Comparison of ENCODE assay signal across 8 cellular contexts in the genomic region with DNA sequence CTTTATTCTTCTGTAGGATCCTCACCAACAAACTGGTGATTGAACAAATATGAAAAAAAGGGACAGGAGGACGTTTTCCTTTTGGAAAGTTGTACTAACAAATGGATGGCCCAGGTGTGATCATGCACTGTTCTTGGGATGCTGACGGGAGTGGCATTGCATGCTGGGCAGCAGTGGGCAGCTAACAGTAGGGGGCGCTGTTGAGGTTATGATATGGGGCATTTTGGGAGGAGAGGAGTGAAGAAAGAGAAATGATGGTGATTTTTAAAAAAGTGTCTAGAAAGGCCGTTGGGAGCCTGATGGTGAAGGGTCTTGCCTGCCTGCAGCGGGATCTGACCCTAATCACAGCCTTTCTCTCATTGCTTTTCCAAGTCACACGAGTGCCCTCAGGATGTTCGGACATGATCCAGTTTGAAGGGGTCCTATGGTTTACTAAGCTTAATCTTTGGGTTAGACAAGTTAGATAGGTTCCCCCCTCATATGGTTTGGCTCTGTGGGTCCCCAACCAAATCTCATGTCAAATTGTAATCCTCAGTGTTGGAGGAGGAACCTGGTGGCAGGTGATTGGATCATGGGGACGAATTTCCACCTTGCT. TPM values are rescaled to one million over a fixed set of nuclear protein-coding genes. Genes with fewer than 3 reads are reported as not detected.
DNase-seq lines count a peak whose midpoint lies in the region; ATAC-seq and TF ChIP-seq lines count a peak whose summit lies in the region.
"Had no signal": no experiment of that assay in that cellular context is flagged by ENCODE, and none has a peak within 500 bp of the region (broad histone marks: within the 10 kb centered on the region; RNA-seq: fewer than 3 reads in every experiment).

No MANE protein-coding gene starts in this region.

- peaks cover 11% of the 10 kb centered on the region for H3K9me3 Mint-ChIP-seq in WTC11

- peaks cover 3% of the 10 kb centered on the region for H3K27me3 Mint-ChIP-seq in WTC11 (ENCODE audit: low read depth)

- H3K9me3 ChIP-seq in effector memory CD4-positive, alpha-beta T cell (ENCODE audit: control insufficient read depth, low read length), result no peaks in the 10 kb centered on the region

- no peaks in the 10 kb centered on the region for H3K27me3 ChIP-seq in effector memory CD4-positive, alpha-beta T cell (replicated peaks; ENCODE audit: control insufficient read depth, insufficient read depth, low read length, poor library complexity, severe bottlenecking)

- peaks cover 10% of the 10 kb centered on the region for H3K36me3 Mint-ChIP-seq in WTC11

- H3K4me1 ChIP-seq in effector memory CD4-positive, alpha-beta T cell (ENCODE audit: control insufficient read depth, insufficient read depth, low read length, poor library complexity, severe bottlenecking), result no peaks in the 10 kb centered on the region

- CTCF ChIA-PET in WTC11 (lab: Charles Lee), result interaction anchor here (0.7 to 1.7 kb wide), 16 partner anchors 9 to 262 kb away, joined by 3 to 22 read pairs (median 4); no protein-coding TSS in a partner anchor

- no peak overlapping the region for H3K4me3 ChIP-seq in HFF-Myc (replicated peaks; ENCODE audit: low read depth, low read length)
- H3K4me3 ChIP-seq in effector memory CD4-positive, alpha-beta T cell (ENCODE audit: insufficient read depth, low read depth, low read length, poor library complexity, severe bottlenecking), result no peak overlapping the region

- no peak overlapping the region for H3K27ac Mint-ChIP-seq in WTC11

- no peaks in the 10 kb centered on the region for H3K36me3 ChIP-seq in effector memory CD4-positive, alpha-beta T cell (ENCODE audit: control insufficient read depth, insufficient read depth, low read length)

- H3K4me3 Mint-ChIP-seq in WTC11, result no peak overlapping the region

- TF ChIP-seq CTCF in HFF-Myc (IDR thresholded peaks at IDR 0.05; ENCODE audit: low read depth, low read length, missing control alignments), result peak; percentile 74
- peak; percentile 91 for TF ChIP-seq CTCF in WTC11 (IDR thresholded peaks at IDR 0.05)

- ATAC-seq in WTC11 (peak; percentile 71), HG02678 (IDR thresholded peaks at IDR 0.05; ENCODE audit: unreplicated experiment) (no peak), HG03039 (IDR thresholded peaks at IDR 0.05; ENCODE audit: unreplicated experiment) (no peak)

- H3K27ac ChIP-seq in effector memory CD4-positive, alpha-beta T cell (ENCODE audit: insufficient read depth, low read length, poor library complexity, severe bottlenecking), result no peak overlapping the region

- H3K4me1 Mint-ChIP-seq in WTC11, result peaks cover 20% of the 10 kb centered on the region

- DNase-seq in HFF-Myc (ENCODE audit: extremely low read depth, low read depth), result no peak
- peak; percentile 81 for DNase-seq in WTC11 (ENCODE audit: low spot score)
- DNase-seq in effector memory CD4-positive, alpha-beta T cell, result peak in 2 of 3 donors; percentile 15 to 23
- DNase-seq in stimulated activated CD4-positive, alpha-beta T cell treated with anti-CD3 and anti-CD28 coated beads, Interleukin-15, amount 100 ng/mL, for 1 hour (ENCODE audit: low read depth in 1 of 2, low spot score in 1 of 2), result peak; percentile 4 to 6
- no peak for DNase-seq in hepatic stellate cell (ENCODE audit: low spot score)

- POLR2A ChIA-PET in WTC11 (lab: Charles Lee), result no interaction called here

TF ChIP-seq in WTC11, 78 proteins besides CTCF, POLR2A, EP300 and RAD21:
- TF ChIP-seq FOXP1 (CRISPR knock-in tag; IDR thresholded peaks at IDR 0.05; ENCODE audit: borderline replicate concordance) (no peak), GTF2I (CRISPR knock-in tag; conservative IDR thresholded peaks at IDR 0.05) (no peak), ZNF671 (CRISPR knock-in tag; IDR thresholded peaks at IDR 0.05) (no peak), NR1H2 (CRISPR knock-in tag; IDR thresholded peaks at IDR 0.05) (no peak)
- TF ChIP-seq, protein P1, sequence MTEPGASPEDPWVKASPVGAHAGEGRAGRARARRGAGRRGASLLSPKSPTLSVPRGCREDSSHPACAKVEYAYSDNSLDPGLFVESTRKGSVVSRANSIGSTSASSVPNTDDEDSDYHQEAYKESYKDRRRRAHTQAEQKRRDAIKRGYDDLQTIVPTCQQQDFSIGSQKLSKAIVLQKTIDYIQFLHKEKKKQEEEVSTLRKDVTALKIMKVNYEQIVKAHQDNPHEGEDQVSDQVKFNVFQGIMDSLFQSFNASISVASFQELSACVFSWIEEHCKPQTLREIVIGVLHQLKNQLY (CRISPR knock-in tag; IDR thresholded peaks at IDR 0.05), result no peak
- TF ChIP-seq, protein P2, sequence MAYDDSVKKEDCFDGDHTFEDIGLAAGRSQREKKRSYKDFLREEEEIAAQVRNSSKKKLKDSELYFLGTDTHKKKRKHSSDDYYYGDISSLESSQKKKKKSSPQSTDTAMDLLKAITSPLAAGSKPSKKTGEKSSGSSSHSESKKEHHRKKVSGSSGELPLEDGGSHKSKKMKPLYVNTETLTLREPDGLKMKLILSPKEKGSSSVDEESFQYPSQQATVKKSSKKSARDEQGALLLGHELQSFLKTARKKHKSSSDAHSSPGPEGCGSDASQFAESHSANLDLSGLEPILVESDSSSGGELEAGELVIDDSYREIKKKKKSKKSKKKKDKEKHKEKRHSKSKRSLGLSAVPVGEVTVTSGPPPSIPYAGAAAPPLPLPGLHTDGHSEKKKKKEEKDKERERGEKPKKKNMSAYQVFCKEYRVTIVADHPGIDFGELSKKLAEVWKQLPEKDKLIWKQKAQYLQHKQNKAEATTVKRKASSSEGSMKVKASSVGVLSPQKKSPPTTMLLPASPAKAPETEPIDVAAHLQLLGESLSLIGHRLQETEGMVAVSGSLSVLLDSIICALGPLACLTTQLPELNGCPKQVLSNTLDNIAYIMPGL (CRISPR knock-in tag; IDR thresholded peaks at IDR 0.05), result no peak
- TF ChIP-seq, protein P3, sequence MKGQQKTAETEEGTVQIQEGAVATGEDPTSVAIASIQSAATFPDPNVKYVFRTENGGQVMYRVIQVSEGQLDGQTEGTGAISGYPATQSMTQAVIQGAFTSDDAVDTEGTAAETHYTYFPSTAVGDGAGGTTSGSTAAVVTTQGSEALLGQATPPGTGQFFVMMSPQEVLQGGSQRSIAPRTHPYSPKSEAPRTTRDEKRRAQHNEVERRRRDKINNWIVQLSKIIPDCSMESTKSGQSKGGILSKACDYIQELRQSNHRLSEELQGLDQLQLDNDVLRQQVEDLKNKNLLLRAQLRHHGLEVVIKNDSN (CRISPR knock-in tag; IDR thresholded peaks at IDR 0.05), result no peak

RNA-seq across cellular contexts. Expression of a gene that starts 46.2 kb away (rescaled TPM):
- 3.6 to 6.1 TPM (median 6.0 TPM) in 3 replicates for total RNA-seq in WTC11 (2021)
- total RNA-seq: activated CD8-positive, alpha-beta memory T cell treated with anti-CD3 and anti-CD28 coated beads for 36 hours had no signal

Comparison
In these comparisons a context has a peak if more than half of its experiments do, and no peak if none do; other contexts are left out.
1. DNase-seq: peak in WTC11 (single experiment), effector memory CD4-positive, alpha-beta T cell (2 of 3) and stimulated activated CD4-positive, alpha-beta T cell treated with anti-CD3 and anti-CD28 coated beads, Interleukin-15, amount 100 ng/mL, for 1 hour (2 of 2); none in HFF-Myc (single experiment) and hepatic stellate cell (single experiment).